8 cellular contexts compared by ENCODE assay signal in genomic region chr22:23278883-23279675, GRCh38.
DNase-seq lines count a peak whose midpoint lies in the region; ATAC-seq, FAIRE-seq and TF ChIP-seq lines count a peak whose summit lies in the region.

No MANE protein-coding gene starts in this region.

- H3K4me2 ChIP-seq in GM23248 (ENCODE audit: unreplicated experiment) (peak overlapping the region; percentile 4), OCI-LY1 (ENCODE audit: low read length) (no peak overlapping the region)

- no peak for TF ChIP-seq CTCF in OCI-LY1 (IDR thresholded peaks at IDR 0.05; ENCODE audit: low read length)
- TF ChIP-seq CTCF in pancreas (IDR thresholded peaks at IDR 0.05): no peak

- ATAC-seq in esophagus mucosa (peak; percentile 79), pancreas (peak; percentile 81 to 87 (median 82)), left lobe of liver (no peak), GM21526 (IDR thresholded peaks at IDR 0.05; ENCODE audit: low FRiP score, unreplicated experiment) (no peak)

- H4K20me1 ChIP-seq in GM23248 (ENCODE audit: insufficient read depth): no peaks in the 10 kb centered on the region
- no peaks in the 10 kb centered on the region for H4K20me1 ChIP-seq in OCI-LY1 (ENCODE audit: insufficient read depth, low read length)

- intact Hi-C loops in pancreas (cut with DNase I): no loop called here

- no peaks in the 10 kb centered on the region for H3K9me3 ChIP-seq in GM23248 (ENCODE audit: low read depth)
- no peaks in the 10 kb centered on the region for H3K9me3 ChIP-seq in OCI-LY1 (ENCODE audit: low read length)
- H3K9me3 ChIP-seq in pancreas: no peaks in the 10 kb centered on the region

- H3K27me3 ChIP-seq in GM23248 (replicated peaks; ENCODE audit: insufficient read depth) (no peaks in the 10 kb centered on the region), OCI-LY1 (ENCODE audit: insufficient read depth, low read length) (no peaks in the 10 kb centered on the region), pancreas (no peaks in the 10 kb centered on the region)

- WGBS in GM23248 (ENCODE audit: low coverage in 1 of 2, low lambda C conversion rate in 2 of 2, missing lambda C conversion rate in 2 of 2), 2 experiments: 61 to 62% methylated on average over 11 of the region's 11 CpGs
- WGBS in pancreas, 2 donors: 33 to 37% methylated on average over 11 of the region's 11 CpGs

- H3K9ac ChIP-seq in GM23248 (0 out of 2 replicates have a peak overlapping the region, but pooled peaks have one; percentile 18), OCI-LY1 (ENCODE audit: low read length) (no peak overlapping the region)

- FAIRE-seq in pancreas (lab: Jason Lieb, UNC): peak; percentile 20

- no peaks in the 10 kb centered on the region for H3F3A ChIP-seq in GM23248 (ENCODE audit: insufficient read depth)
- H3F3A ChIP-seq in OCI-LY1 (ENCODE audit: insufficient read depth, low read length): no peaks in the 10 kb centered on the region

- H3K9me2 ChIP-seq in GM23248 (ENCODE audit: insufficient read depth): no peaks in the 10 kb centered on the region
- no peaks in the 10 kb centered on the region for H3K9me2 ChIP-seq in OCI-LY1 (ENCODE audit: low read depth, low read length)

- in situ Hi-C loops in GM23248 (cut with MboI): no loop called here

- H3K4me3 ChIP-seq in GM23248 (no peak overlapping the region), OCI-LY1 (ENCODE audit: low read depth, low read length, poor library complexity, severe bottlenecking) (no peak overlapping the region), pancreas (no peak overlapping the region)

- no peaks in the 10 kb centered on the region for H3K79me2 ChIP-seq in GM23248 (ENCODE audit: insufficient read depth)
- no peaks in the 10 kb centered on the region for H3K79me2 ChIP-seq in OCI-LY1 (ENCODE audit: insufficient read depth, low read length)

- H3K36me3 ChIP-seq in GM23248 (ENCODE audit: low read depth) (no peaks in the 10 kb centered on the region), OCI-LY1 (ENCODE audit: insufficient read depth, low read length) (peaks cover 88% of the 10 kb centered on the region), pancreas (peaks cover 0 to 4% (median 0%) of the 10 kb centered on the region in 3 donors)

- DNase-seq in GM23248: peak; percentile 48
- peak; percentile 70 to 85 (median 81) for DNase-seq in pancreas
- no peak for DNase-seq in left lobe of liver (ENCODE audit: low spot score)
- no peak for DNase-seq in OCI-M1 (lab: John Stamatoyannopoulos, UW)
- no peak for DNase-seq in NCI-H1930 (lab: John Stamatoyannopoulos, UW)

- H2AFZ ChIP-seq in GM23248 (no peak overlapping the region), OCI-LY1 (ENCODE audit: low read length) (no peak overlapping the region)

- H3K4me1 ChIP-seq in GM23248 (ENCODE audit: insufficient read depth) (peaks cover 15% of the 10 kb centered on the region), OCI-LY1 (ENCODE audit: insufficient read depth, low read length, severe bottlenecking) (peaks cover 29% of the 10 kb centered on the region), pancreas (peaks cover 0 to 11% (median 10%) of the 10 kb centered on the region in 3 donors)

- H3K27ac ChIP-seq in GM23248: no peak overlapping the region
- peak overlapping the region; percentile 87 for H3K27ac ChIP-seq in OCI-LY1 (ENCODE audit: low read depth, low read length, poor library complexity, severe bottlenecking)
- H3K27ac ChIP-seq in pancreas: peak overlapping the region; percentile 46 to 86 (median 69)

Comparison
In these comparisons a context has a peak if more than half of its experiments do, and no peak if none do; other contexts are left out.
1. DNase-seq: peak in GM23248 (single experiment) and pancreas (6 of 6); none in left lobe of liver (single experiment), OCI-M1 (single experiment) and NCI-H1930 (0 of 2).
2. ATAC-seq: peak in esophagus mucosa (single experiment) and pancreas (4 of 4); none in left lobe of liver (single experiment) and GM21526 (single experiment).